Comparison of ENCODE assay signal across 10 cellular contexts in genomic region chr4:165331316-165331715, GRCh38. TPM values are rescaled to one million over a fixed set of nuclear protein-coding genes. Genes with fewer than 3 reads are reported as not detected.
DNase-seq lines count a peak whose midpoint lies in the region; ATAC-seq, FAIRE-seq and TF ChIP-seq lines count a peak whose summit lies in the region.
"Had no signal": no experiment of that assay in that cellular context is flagged by ENCODE, and none has a peak within 500 bp of the region (broad histone marks: within the 10 kb centered on the region; RNA-seq: fewer than 3 reads in every experiment).

No MANE protein-coding gene starts in this region.

- H3K23ac ChIP-seq in mesenchymal stem cell (ENCODE audit: low read length in 2 of 2) = no peak overlapping the region

- no TSS peak for BruUV-seq in GM12878 (replicated peaks; lab: Mats Ljungman, UMichigan)

- no peak overlapping the region for H4K91ac ChIP-seq in mesenchymal stem cell (ENCODE audit: low read length)

- no peak overlapping the region for H3K27ac ChIP-seq in GM12878 (ENCODE audit: control insufficient read depth, insufficient read depth)
- no peak overlapping the region for H3K27ac ChIP-seq in mesenchymal stem cell (ENCODE audit: low read length, poor library complexity, severe bottlenecking)
- H3K27ac ChIP-seq in sigmoid colon = no peak overlapping the region
- H3K27ac ChIP-seq: stomach had no signal

- H3K36me3 ChIP-seq in ES-I3 (ENCODE audit: insufficient read depth, low read length) (0 out of 2 replicates have a peak, but pooled peaks cover 5% of the 10 kb centered on the region), GM12878 (ENCODE audit: control insufficient read depth in 2 of 2, insufficient read depth in 2 of 2, low read length in 1 of 2) (peaks cover 0 to 10% of the 10 kb centered on the region in 2 experiments; a peak in 2 of 4 replicates), mesenchymal stem cell (ENCODE audit: control insufficient read depth in 1 of 2, insufficient read depth in 2 of 2, low read depth in 1 of 2, low read length in 2 of 2) (peaks cover 8 to 49% of the 10 kb centered on the region in 2 experiments), sigmoid colon (peaks cover 0 to 16% (median 0%) of the 10 kb centered on the region in 4 donors)

- peak; percentile 10; the same call in 2 of the 3 replicates for ATAC-seq in GM12878

- no peak overlapping the region for H3K14ac ChIP-seq in mesenchymal stem cell (ENCODE audit: low read length in 2 of 2)

- H2AFZ ChIP-seq in GM12878 (ENCODE audit: control insufficient read depth, low read depth, low read length) = no peak overlapping the region
- H2AFZ ChIP-seq in mesenchymal stem cell (ENCODE audit: low read depth, low read length) = no peak overlapping the region

- FAIRE-seq in GM12878 (lab: Jason Lieb, UNC) = no peak
- FAIRE-seq: G401.6 had no signal

- H3K9ac ChIP-seq in ES-I3 (ENCODE audit: low read depth, low read length) = peak overlapping the region; percentile 22; the same call in 1 of the 2 replicates
- no peak overlapping the region for H3K9ac ChIP-seq in GM12878 (ENCODE audit: control insufficient read depth, insufficient read depth, low read length)
- no peak overlapping the region for H3K9ac ChIP-seq in mesenchymal stem cell (ENCODE audit: low read length)

- TF ChIP-seq POLR2A in GM12878 (IDR thresholded peaks at IDR 0.05; ENCODE audit: low read depth, low read length) = no peak
- no peak for TF ChIP-seq POLR2A in sigmoid colon (IDR thresholded peaks at IDR 0.05)

- H3K4me1 ChIP-seq in ES-I3 (ENCODE audit: insufficient read depth, low read length) (peaks cover 11% of the 10 kb centered on the region; the same call in 1 of the 2 replicates), GM12878 (ENCODE audit: control insufficient read depth, insufficient read depth, low read length) (no peaks in the 10 kb centered on the region; the same call in 1 of the 2 replicates), mesenchymal stem cell (ENCODE audit: control insufficient read depth, insufficient read depth, low read depth, low read length) (peaks cover 11% of the 10 kb centered on the region), sigmoid colon (peaks cover 4 to 17% (median 14%) of the 10 kb centered on the region in 4 donors)

- no peak overlapping the region for H2AK5ac ChIP-seq in mesenchymal stem cell (ENCODE audit: low read length, severe bottlenecking)

- H3K4me2 ChIP-seq in GM12878 (ENCODE audit: control insufficient read depth, insufficient read depth) = no peak overlapping the region; the same call in 1 of the 2 replicates
- no peak overlapping the region for H3K4me2 ChIP-seq in mesenchymal stem cell (ENCODE audit: low read length, poor library complexity, severe bottlenecking)

- H4K8ac ChIP-seq in mesenchymal stem cell (ENCODE audit: low read length) = no peak overlapping the region

- H2BK5ac ChIP-seq in mesenchymal stem cell (ENCODE audit: low read depth, low read length, poor library complexity, severe bottlenecking) = no peak overlapping the region

- 70% methylated on average over 2 of the region's 2 CpGs for WGBS in GM12878 (ENCODE audit: insufficient coverage, insufficient replicate concordance, low lambda C conversion rate, missing lambda C conversion rate)
- WGBS in mesenchymal stem cell = 42% methylated on average over 2 of the region's 2 CpGs
- 89 to 90% methylated on average over 2 of the region's 2 CpGs for whole genome bisulfite sequencing in sigmoid colon, 2 donors

- no peak overlapping the region for H2BK120ac ChIP-seq in mesenchymal stem cell (ENCODE audit: low read depth, low read length)

- SMC1A ChIA-PET in GM12878 (lab: Charles Lee; ENCODE audit: uncharacterized antibody, unreplicated experiment) = interaction anchor here (0.7 to 5.3 kb wide), 7 partner anchors 8 to 163 kb away, joined by 3 to 33 read pairs (median 3); no protein-coding TSS in a partner anchor

- POLR2A ChIA-PET in GM12878 (lab: Charles Lee) = interaction anchor here (0.7 to 3.3 kb wide), 4 partner anchors 12 to 660 kb away, joined by 4 to 13 read pairs (median 5); no protein-coding TSS in a partner anchor

- H3K9me3 ChIP-seq in ES-I3 (ENCODE audit: control insufficient read depth, insufficient read depth, low read length) (no peaks in the 10 kb centered on the region), GM12878 (replicated peaks; ENCODE audit: control insufficient read depth, insufficient read depth, low read length) (no peaks in the 10 kb centered on the region), mesenchymal stem cell (ENCODE audit: control insufficient read depth, low read length) (no peaks in the 10 kb centered on the region), sigmoid colon (no peaks in the 10 kb centered on the region)
- H3K9me3 ChIP-seq: stomach had no signal

- no peak overlapping the region for H2BK15ac ChIP-seq in mesenchymal stem cell (ENCODE audit: low read depth, poor library complexity, severe bottlenecking)

- H3K79me1 ChIP-seq in mesenchymal stem cell (replicated peaks; ENCODE audit: low read length, poor library complexity, severe bottlenecking) = peaks cover 4% of the 10 kb centered on the region

- RAD21 ChIA-PET in GM12878 (lab: Charles Lee; ENCODE audit: unreplicated experiment) = interaction anchor here (1.4 kb wide), 1 partner anchor 200 kb away, joined by 8 read pairs; no protein-coding TSS in a partner anchor

- peak overlapping the region; percentile 60 for H3K4me3 ChIP-seq in GM12878
- H3K4me3 ChIP-seq in mesenchymal stem cell (ENCODE audit: insufficient read depth in 1 of 2, low read depth in 1 of 2, low read length in 2 of 2) = peak overlapping the region in 1 of 2 experiments; percentile 27
- H3K4me3 ChIP-seq in sigmoid colon = no peak overlapping the region
- H3K4me3 ChIP-seq: stomach had no signal

- intact Hi-C loops in GM12878 (cut with micrococcal nuclease; ENCODE audit: unreplicated experiment) = no loop called here
- intact Hi-C loops in sigmoid colon (cut with DNase I) = no loop called here

- H3K27me3 ChIP-seq in GM12878 (replicated peaks in 1 of 2; ENCODE audit: control insufficient read depth in 2 of 2, insufficient read depth in 2 of 2, low read length in 1 of 2) (no peaks in the 10 kb centered on the region), mesenchymal stem cell (ENCODE audit: control insufficient read depth in 1 of 2, insufficient read depth in 1 of 2, low read length in 2 of 2) (no peaks in the 10 kb centered on the region), sigmoid colon (no peaks in the 10 kb centered on the region)
- H3K27me3 ChIP-seq: stomach had no signal

- H3K79me2 ChIP-seq in GM12878 (ENCODE audit: control insufficient read depth, insufficient read depth, low read length) = peaks cover 88% of the 10 kb centered on the region

- no peak overlapping the region for H3K4ac ChIP-seq in mesenchymal stem cell (ENCODE audit: low read depth in 1 of 2, low read length in 2 of 2)

- no peak for TF ChIP-seq RAD21 in GM12878 (IDR thresholded peaks at IDR 0.05; ENCODE audit: insufficient read depth, low read depth, low read length)

- in situ Hi-C loops in GM12878 (cut with MboI) = no loop called here

- CTCF ChIA-PET in GM12878 (lab: Yijun Ruan, JAX) = interaction anchor here (0.9 to 3.7 kb wide), 3 partner anchors 11 to 75 kb away, joined by 3 to 24 read pairs (median 3); no protein-coding TSS in a partner anchor

- TF ChIP-seq EP300 in GM12878 (IDR thresholded peaks at IDR 0.05; ENCODE audit: borderline replicate concordance in 1 of 2, control insufficient read depth in 1 of 2, low read depth in 2 of 2, low read length in 2 of 2) (no peak), sigmoid colon (IDR thresholded peaks at IDR 0.05) (no peak)

- H4K20me1 ChIP-seq in GM12878 (ENCODE audit: control insufficient read depth, insufficient read depth) = no peaks in the 10 kb centered on the region

- DNase-seq in NCI-H526 (lab: John Stamatoyannopoulos, UW) = peak; percentile 17 to 46
- DNase-seq in GM12878 (ENCODE audit: low read depth, low spot score) = no peak
- peak; percentile 19 for DNase-seq in mesenchymal stem cell
- DNase-seq in sigmoid colon = no peak
- no peak for DNase-seq in activated CD4-positive, CD25-positive, alpha-beta regulatory T cell (lab: John Stamatoyannopoulos, UW)
- DNase-seq in AML-193 (lab: John Stamatoyannopoulos, UW) = no peak
- no peak for DNase-seq in mucosa of gallbladder (ENCODE audit: low spot score)
- DNase-seq: stomach had no signal

- H2BK12ac ChIP-seq in mesenchymal stem cell (ENCODE audit: low read length in 2 of 2) = no peak overlapping the region

- H3K18ac ChIP-seq in mesenchymal stem cell (ENCODE audit: low read depth in 1 of 2, low read length in 2 of 2) = no peak overlapping the region

- 0 out of 6 replicates have a peak, but pooled peaks of 1 of the 3 experiments have one; percentile 14 for TF ChIP-seq CTCF in GM12878 (IDR thresholded peaks at IDR 0.05 in 2 of 3, conservative IDR thresholded peaks at IDR 0.05 in 1 of 3; ENCODE audit: control insufficient read depth in 2 of 3, extremely low read depth in 1 of 3, insufficient read depth in 1 of 3, low read depth in 3 of 3, low read length in 3 of 3)
- TF ChIP-seq CTCF in sigmoid colon (IDR thresholded peaks at IDR 0.05) = no peak

RNA-seq across cellular contexts. Expression of gene MSMO1, which starts 3.8 kb away (rescaled TPM):
- total RNA-seq in GM12878 (2013; cell fraction: nucleolus; rRNA removed) = 129 and 138 TPM in 2 replicates
- total RNA-seq in GM12878 (2014; rRNA removed) = 121 and 184 TPM in 2 replicates
- total RNA-seq in GM12878 (2014; rRNA removed; fragmentation: Illumina TruSeq; extraction: Trizol) = 110 and 118 TPM in 2 replicates
- total RNA-seq in GM12878 (2021) = 63.6 and 67.6 TPM in 2 replicates
- polyA plus RNA-seq in GM12878 (2011; ENCODE audit: low read depth) = 20.0 TPM
- polyA plus RNA-seq in GM12878 (2011; rRNA removed) = 168 and 274 TPM in 2 replicates
- 68.3 and 83.0 TPM in 2 replicates for polyA plus RNA-seq in GM12878 (2011; cell fraction: cytosol; rRNA removed)
- 44.5 and 47.6 TPM in 2 replicates for polyA plus RNA-seq in GM12878 (2011; cell fraction: nucleus; rRNA removed)
- polyA plus RNA-seq in GM12878 (2012) = 35.5 and 64.6 TPM in 2 replicates
- 109 and 157 TPM in 2 replicates for polyA plus RNA-seq in GM12878 (2014; fragmentation: Illumina TruSeq; extraction: Trizol)
- polyA plus RNA-seq in GM12878 (2014; fragmentation: Nextera tagmentation; extraction: Ambion mirVana) = 100 to 1,000 TPM; 101 to 136 TPM
- 75.5 and 98.4 TPM in 2 replicates for polyA plus RNA-seq in GM12878 (2014; rRNA removed)
- polyA plus RNA-seq in GM12878 (2016; fragmentation: Nextera tagmentation; extraction: Ambion mirVana) = 10 to 100 TPM; 68.3 to 80.7 TPM
- polyA minus RNA-seq in GM12878 (2011; rRNA and poly(A)+ RNA removed) = 77.1 and 79.8 TPM in 2 replicates
- 47.7 and 48.8 TPM in 2 replicates for polyA minus RNA-seq in GM12878 (2011; cell fraction: cytosol; rRNA and poly(A)+ RNA removed)
- polyA minus RNA-seq in GM12878 (2011; cell fraction: nucleus; rRNA and poly(A)+ RNA removed) = 32.8 and 57.2 TPM in 2 replicates
- polyA plus RNA-seq in mesenchymal stem cell (2013, experiment 1 of 2) = 313 TPM
- 343 TPM for polyA plus RNA-seq in mesenchymal stem cell (2013, experiment 2 of 2)
- 10 to 100 TPM; 13.6 to 26.8 (median 17.1) TPM for total RNA-seq in sigmoid colon
- polyA plus RNA-seq in sigmoid colon = 100 to 1,000 TPM in 1 of 3 donors, 10 to 100 TPM in 2; 28.2 to 114 (median 42.8) TPM
- total RNA-seq in mucosa of gallbladder = 246 TPM

RNA-seq across cellular contexts. Expression of gene CPE, which starts 47.5 kb away (rescaled TPM):
- total RNA-seq in GM12878 (2013; cell fraction: nucleolus; rRNA removed) = not detected in 2 replicates
- total RNA-seq in GM12878 (2014; rRNA removed) = not detected in 2 replicates
- total RNA-seq in GM12878 (2014; rRNA removed; fragmentation: Illumina TruSeq; extraction: Trizol) = not detected in 2 replicates
- total RNA-seq in GM12878 (2021) = not detected in 2 replicates
- polyA plus RNA-seq in GM12878 (2011; ENCODE audit: low read depth) = not detected
- polyA plus RNA-seq in GM12878 (2011; rRNA removed) = not detected in 2 replicates
- not detected in 2 replicates for polyA plus RNA-seq in GM12878 (2011; cell fraction: cytosol; rRNA removed)
- polyA plus RNA-seq in GM12878 (2011; cell fraction: nucleus; rRNA removed) = not detected in 2 replicates
- 0.06 TPM in 1 of 2 replicates, not detected in the other for polyA plus RNA-seq in GM12878 (2012)
- not detected in 2 replicates for polyA plus RNA-seq in GM12878 (2014; fragmentation: Illumina TruSeq; extraction: Trizol)
- polyA plus RNA-seq in GM12878 (2014; fragmentation: Nextera tagmentation; extraction: Ambion mirVana) = under 1 TPM in 1 of 2 experiments, not detected in 1; 0.05 TPM
- polyA plus RNA-seq in GM12878 (2014; rRNA removed) = not detected in 2 replicates
- under 1 TPM in 1 of 2 experiments, not detected in 1; 0.14 TPM for polyA plus RNA-seq in GM12878 (2016; fragmentation: Nextera tagmentation; extraction: Ambion mirVana)
- polyA minus RNA-seq in GM12878 (2011; rRNA and poly(A)+ RNA removed) = 0.05 TPM in 1 of 2 replicates, not detected in the other
- polyA minus RNA-seq in GM12878 (2011; cell fraction: cytosol; rRNA and poly(A)+ RNA removed) = not detected in 2 replicates
- not detected in 2 replicates for polyA minus RNA-seq in GM12878 (2011; cell fraction: nucleus; rRNA and poly(A)+ RNA removed)
- polyA plus RNA-seq in mesenchymal stem cell (2013, experiment 1 of 2) = 60.8 TPM
- 63.6 TPM for polyA plus RNA-seq in mesenchymal stem cell (2013, experiment 2 of 2)
- 10 to 100 TPM; 31.8 to 64.5 (median 48.2) TPM for total RNA-seq in sigmoid colon
- 10 to 100 TPM in 1 of 3 donors, 1 to 10 TPM in 2; 5.4 to 22.7 (median 5.5) TPM for polyA plus RNA-seq in sigmoid colon
- 39.6 TPM for total RNA-seq in mucosa of gallbladder

Comparison
In these comparisons a context has a peak if more than half of its experiments do, and no peak if none do; other contexts are left out.
1. DNase-seq: peak in NCI-H526 (2 of 2) and mesenchymal stem cell (single experiment); none in GM12878 (single experiment), sigmoid colon (single experiment), activated CD4-positive, CD25-positive, alpha-beta regulatory T cell (0 of 4), AML-193 (0 of 2) and mucosa of gallbladder (single experiment).
2. RNA of gene CPE, which starts 47.5 kb away (total RNA-seq): 31.8 to 64.5 TPM in sigmoid colon and 39.6 TPM in mucosa of gallbladder (single experiment); not detected in GM12878; every median in the first group is over 10 times any median in the second.